In the genomic region with DNA sequence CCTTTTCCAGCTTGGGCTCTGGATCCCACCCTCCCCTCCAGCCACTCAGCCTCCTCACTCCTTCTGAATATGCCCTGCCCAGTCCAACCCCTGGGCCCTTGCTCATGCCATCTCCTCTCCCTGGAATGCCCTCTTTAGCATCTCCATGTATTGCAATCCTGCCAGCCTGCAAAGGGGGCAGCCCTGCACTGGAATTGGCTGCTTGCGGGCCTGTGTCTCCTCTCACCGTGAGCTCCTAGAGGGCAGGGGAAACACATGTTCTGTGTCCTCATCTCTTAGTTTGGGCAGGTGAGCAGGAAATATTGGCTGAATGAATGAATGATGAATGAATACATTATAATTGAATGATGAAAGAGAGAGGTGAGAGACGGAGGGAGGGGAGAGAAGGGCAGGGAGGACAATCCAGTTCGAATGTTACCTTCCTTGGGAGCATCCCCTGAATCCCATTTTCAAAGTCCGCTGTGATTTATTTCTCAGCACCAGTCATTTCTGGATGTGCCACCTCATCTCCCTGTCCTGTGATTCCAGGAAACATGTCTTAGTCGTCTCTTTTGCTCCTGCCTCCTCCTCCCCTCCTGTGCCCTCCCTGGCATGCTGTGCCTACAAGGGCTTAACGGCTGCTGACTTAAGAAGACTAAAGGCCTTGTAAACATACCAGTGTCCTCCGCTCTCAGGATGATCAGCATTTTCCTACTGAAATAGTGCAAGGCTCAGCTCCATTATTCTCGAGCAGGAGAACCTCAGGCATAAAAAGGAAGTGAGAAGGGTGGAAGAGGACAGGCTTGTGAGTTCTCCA, we compare ENCODE assay signal across 1 cellular context.
TF ChIP-seq lines count a peak whose summit lies in the region.

No MANE protein-coding gene starts in this region.

TF ChIP-seq in SK-N-SH treated with all-trans-retinoic acid at 6 μM for 48 hours, 23 proteins besides CTCF, POLR2A, EP300 and RAD21 (continued from another document):
- TF ChIP-seq, protein P1, sequence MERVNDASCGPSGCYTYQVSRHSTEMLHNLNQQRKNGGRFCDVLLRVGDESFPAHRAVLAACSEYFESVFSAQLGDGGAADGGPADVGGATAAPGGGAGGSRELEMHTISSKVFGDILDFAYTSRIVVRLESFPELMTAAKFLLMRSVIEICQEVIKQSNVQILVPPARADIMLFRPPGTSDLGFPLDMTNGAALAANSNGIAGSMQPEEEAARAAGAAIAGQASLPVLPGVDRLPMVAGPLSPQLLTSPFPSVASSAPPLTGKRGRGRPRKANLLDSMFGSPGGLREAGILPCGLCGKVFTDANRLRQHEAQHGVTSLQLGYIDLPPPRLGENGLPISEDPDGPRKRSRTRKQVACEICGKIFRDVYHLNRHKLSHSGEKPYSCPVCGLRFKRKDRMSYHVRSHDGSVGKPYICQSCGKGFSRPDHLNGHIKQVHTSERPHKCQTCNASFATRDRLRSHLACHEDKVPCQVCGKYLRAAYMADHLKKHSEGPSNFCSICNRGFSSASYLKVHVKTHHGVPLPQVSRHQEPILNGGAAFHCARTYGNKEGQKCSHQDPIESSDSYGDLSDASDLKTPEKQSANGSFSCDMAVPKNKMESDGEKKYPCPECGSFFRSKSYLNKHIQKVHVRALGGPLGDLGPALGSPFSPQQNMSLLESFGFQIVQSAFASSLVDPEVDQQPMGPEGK (CRISPR knock-in tag; IDR thresholded peaks at IDR 0.05; ENCODE audit: borderline replicate concordance) = no peak
- TF ChIP-seq ZFP30 (CRISPR knock-in tag; IDR thresholded peaks at IDR 0.05) (no peak), ZNF70 (CRISPR knock-in tag; IDR thresholded peaks at IDR 0.05) (no peak), ZFP3 (CRISPR knock-in tag; IDR thresholded peaks at IDR 0.05) (no peak)
TF ChIP-seq in SK-N-SH treated with all-trans-retinoic acid at 6 μM for 48 hours: peak in this region for 0.
